Comparison of ENCODE assay signal across 14 cellular contexts in genomic region chr20:32449057-32449889, GRCh38.
DNase-seq lines count a peak whose midpoint lies in the region; ATAC-seq and TF ChIP-seq lines count a peak whose summit lies in the region.
"Had no signal": no experiment of that assay in that cellular context is flagged by ENCODE, and none has a peak within 500 bp of the region (broad histone marks: within the 10 kb centered on the region; RNA-seq: fewer than 3 reads in every experiment).

No MANE protein-coding gene starts in this region.

- no peaks in the 10 kb centered on the region for H3K79me1 ChIP-seq in mesendoderm (ENCODE audit: low read length)

- no peak overlapping the region for H2BK15ac ChIP-seq in mesendoderm (replicated peaks; ENCODE audit: low read depth)

- H3K79me2 ChIP-seq in mesendoderm (ENCODE audit: control insufficient read depth, insufficient read depth, low read length): no peaks in the 10 kb centered on the region

- H4K8ac ChIP-seq in mesendoderm (ENCODE audit: low read depth, low read length): no peak overlapping the region

- no peak overlapping the region for H3K18ac ChIP-seq in mesendoderm (ENCODE audit: low read length)

- no peak overlapping the region for H3K4me3 ChIP-seq in CD8-positive, alpha-beta T cell (ENCODE audit: low read depth, low read length)
- no peak overlapping the region for H3K4me3 ChIP-seq in mesendoderm (ENCODE audit: low read length)
- H3K4me3 ChIP-seq: thyroid gland had no signal

- no peak overlapping the region for H3K23ac ChIP-seq in mesendoderm (ENCODE audit: low read length)

- peaks cover 20% of the 10 kb centered on the region for H3K4me1 Mint-ChIP-seq in CD8-positive, alpha-beta T cell (ENCODE audit: low read depth)
- peaks cover 42% of the 10 kb centered on the region for H3K4me1 Mint-ChIP-seq in glutamatergic neuron (ENCODE audit: low read depth, unreplicated experiment)

- H3K4me3 Mint-ChIP-seq in CD8-positive, alpha-beta T cell: no peak overlapping the region
- H3K4me3 Mint-ChIP-seq in glutamatergic neuron (ENCODE audit: unreplicated experiment): peak overlapping the region; percentile 48
- H3K4me3 Mint-ChIP-seq: activated CD4-positive, alpha-beta memory T cell treated with anti-CD3 and anti-CD28 coated beads, Interleukin-2, amount 10 ng/mL, durations not matched to agents 7 days and 5 days had no signal

- no peak overlapping the region for H4K5ac ChIP-seq in mesendoderm (ENCODE audit: low read length)

- H3K36me3 ChIP-seq in CD8-positive, alpha-beta T cell (ENCODE audit: insufficient read depth, low read length): peaks cover 53% of the 10 kb centered on the region
- no peaks in the 10 kb centered on the region for H3K36me3 ChIP-seq in mesendoderm (ENCODE audit: control insufficient read depth, insufficient read depth, low read length)

- POLR2A ChIA-PET in CD8-positive, alpha-beta T cell (lab: Charles Lee): interaction anchor here (0.6 kb wide), 1 partner anchor 46 kb away, joined by 4 read pairs; no protein-coding TSS in a partner anchor

- H2AK5ac ChIP-seq in mesendoderm (ENCODE audit: low read length): no peak overlapping the region

- H3K56ac ChIP-seq in mesendoderm (ENCODE audit: low read length): no peak overlapping the region

- no peak overlapping the region for H3K4ac ChIP-seq in mesendoderm (ENCODE audit: low read depth, low read length)

- H3K27ac ChIP-seq in CD8-positive, alpha-beta T cell (ENCODE audit: low read depth, low read length): peak overlapping the region; percentile 27
- H3K27ac ChIP-seq in VCaP: peak overlapping the region; percentile 2; the same call in 1 of the 2 replicates
- H3K27ac ChIP-seq in mesendoderm (ENCODE audit: low read depth, low read length): no peak overlapping the region

- WGBS in mesendoderm (ENCODE audit: extremely low coverage, insufficient coverage, low lambda C conversion rate): no CpG with 5 or more reads among the region's 9 CpGs

- no peak for TF ChIP-seq CTCF in CD8-positive, alpha-beta T cell (IDR thresholded peaks at IDR 0.05)
- TF ChIP-seq CTCF in VCaP (conservative IDR thresholded peaks at IDR 0.05) (no peak), glutamatergic neuron (IDR thresholded peaks at IDR 0.05; ENCODE audit: partially characterized antibody, unreplicated experiment) (no peak)

- H3K36me3 Mint-ChIP-seq in CD8-positive, alpha-beta T cell: peaks cover 87% of the 10 kb centered on the region
- H3K36me3 Mint-ChIP-seq in glutamatergic neuron (ENCODE audit: unreplicated experiment): peaks cover 4% of the 10 kb centered on the region

- H3K9ac ChIP-seq in mesendoderm (ENCODE audit: low read length): no peak overlapping the region

- H3K27me3 ChIP-seq in CD8-positive, alpha-beta T cell (ENCODE audit: insufficient read depth, low read length): no peaks in the 10 kb centered on the region
- no peaks in the 10 kb centered on the region for H3K27me3 ChIP-seq in mesendoderm (ENCODE audit: insufficient read depth, low read length, poor library complexity)
- H3K27me3 ChIP-seq: thyroid gland had no signal

- no peak overlapping the region for H2BK120ac ChIP-seq in mesendoderm (ENCODE audit: low read depth, low read length)

- no peaks in the 10 kb centered on the region for H3K27me3 Mint-ChIP-seq in CD8-positive, alpha-beta T cell (ENCODE audit: low read depth)
- peaks cover 25% of the 10 kb centered on the region for H3K27me3 Mint-ChIP-seq in glutamatergic neuron (ENCODE audit: unreplicated experiment)
- H3K27me3 Mint-ChIP-seq: activated CD4-positive, alpha-beta memory T cell treated with anti-CD3 and anti-CD28 coated beads, Interleukin-2, amount 10 ng/mL, durations not matched to agents 7 days and 5 days had no signal

- CTCF ChIA-PET in CD8-positive, alpha-beta T cell (lab: Charles Lee): interaction anchor here (1.4 to 3.0 kb wide), 2 partner anchors 9 to 203 kb away, joined by 3 to 11 read pairs; no protein-coding TSS in a partner anchor

- DNase-seq in CD8-positive, alpha-beta T cell: no peak
- DNase-seq in glutamatergic neuron: no peak
- peak; percentile 44 for DNase-seq in posterior vena cava (ENCODE audit: low spot score)
- no peak for DNase-seq in mesendoderm
- no peak for DNase-seq in KBM-7
- no peak for DNase-seq in SW 1271 (lab: John Stamatoyannopoulos, UW)
- DNase-seq: activated CD4-positive, alpha-beta memory T cell treated with anti-CD3 and anti-CD28 coated beads, Interleukin-2, amount 10 ng/mL, durations not matched to agents 7 days and 5 days; erythroblast; MM.1S; NCI-H345; stimulated activated CD4-positive, alpha-beta T cell treated with anti-CD3 and anti-CD28 coated beads, Interleukin-4, amount 100 ng/mL, for 4 hours; thyroid gland had no signal

- intact Hi-C loops in CD8-positive, alpha-beta T cell (cut with DNase I, micrococcal nuclease): loop anchor here (5.0 to 10.0 kb wide), 2 partner anchors 38 to 206 kb away; no protein-coding TSS in a partner anchor
- intact Hi-C loops in posterior vena cava (cut with DNase I): no loop called here

- H3K4me1 ChIP-seq in CD8-positive, alpha-beta T cell (ENCODE audit: insufficient read depth, low read length): peaks cover 18% of the 10 kb centered on the region
- peaks cover 6% of the 10 kb centered on the region for H3K4me1 ChIP-seq in mesendoderm (ENCODE audit: control insufficient read depth, low read depth, low read length)

- H3K9me3 Mint-ChIP-seq in CD8-positive, alpha-beta T cell: no peaks in the 10 kb centered on the region
- H3K9me3 Mint-ChIP-seq in glutamatergic neuron (ENCODE audit: unreplicated experiment): peaks cover 22% of the 10 kb centered on the region
- H3K9me3 Mint-ChIP-seq: activated CD4-positive, alpha-beta memory T cell treated with anti-CD3 and anti-CD28 coated beads, Interleukin-2, amount 10 ng/mL, durations not matched to agents 7 days and 5 days had no signal

- H3K9me3 ChIP-seq in CD8-positive, alpha-beta T cell (ENCODE audit: low read length): no peaks in the 10 kb centered on the region
- H3K9me3 ChIP-seq: thyroid gland had no signal

- no peak overlapping the region for H2BK5ac ChIP-seq in mesendoderm (ENCODE audit: low read length)

- no peak for ATAC-seq in CD8-positive, alpha-beta T cell
- no peak for ATAC-seq in HG02623 (IDR thresholded peaks at IDR 0.05; ENCODE audit: unreplicated experiment)

- in situ Hi-C loops in KBM-7 (cut with MboI; ENCODE audit: low pct_unique_long_range_greater_than_20kb, low sequenced_read_pairs): no loop called here

- no peak overlapping the region for H3K4me2 ChIP-seq in mesendoderm (ENCODE audit: low read length)

- peak overlapping the region; percentile 90 for H3K27ac Mint-ChIP-seq in CD8-positive, alpha-beta T cell
- H3K27ac Mint-ChIP-seq in glutamatergic neuron (ENCODE audit: unreplicated experiment): peak overlapping the region; percentile 25
- H3K27ac Mint-ChIP-seq: activated CD4-positive, alpha-beta memory T cell treated with anti-CD3 and anti-CD28 coated beads, Interleukin-2, amount 10 ng/mL, durations not matched to agents 7 days and 5 days had no signal

Comparison
In these comparisons a context has a peak if more than half of its experiments do, and no peak if none do; other contexts are left out.
1. intact Hi-C loops: an anchor here in CD8-positive, alpha-beta T cell (5.0 to 10.0 kb wide); none called in posterior vena cava.